24 cellular contexts compared by ENCODE assay signal in genomic region chr3:52399593-52399992, GRCh38. TPM values are rescaled to one million over a fixed set of nuclear protein-coding genes. Genes with fewer than 3 reads are reported as not detected.
DNase-seq lines count a peak whose midpoint lies in the region; ATAC-seq, FAIRE-seq and TF ChIP-seq lines count a peak whose summit lies in the region.
"Had no signal": no experiment of that assay in that cellular context is flagged by ENCODE, and none has a peak within 500 bp of the region (broad histone marks: within the 10 kb centered on the region; RNA-seq: fewer than 3 reads in every experiment).

No MANE protein-coding gene starts in this region.

- no peak for FAIRE-seq in D721Med (lab: Jason Lieb, UNC)
- FAIRE-seq: bronchial epithelial cell had no signal

- H3K9me3 Mint-ChIP-seq in CD14-positive monocyte, result peaks cover 0 to 2% (median 0%) of the 10 kb centered on the region in 7 donors
- H3K9me3 Mint-ChIP-seq: activated naive CD4-positive, alpha-beta T cell treated with anti-CD3 and anti-CD28 coated beads for 36 hours; activated T-cell treated with anti-CD3 and anti-CD28 coated beads, Interleukin-2, amount 50 U/mL, for 24 hours; GM23338; nephron had no signal

- H3K4me1 Mint-ChIP-seq in CD14-positive monocyte (no peaks in the 10 kb centered on the region), T-helper 17 cell (no peaks in the 10 kb centered on the region)
- H3K4me1 Mint-ChIP-seq: GM23338, nephron had no signal

- intact Hi-C loops in CD14-positive monocyte (cut with micrococcal nuclease) (no loop called here), mucosa of descending colon (cut with DNase I, micrococcal nuclease) (no loop called here)

- H3K27ac Mint-ChIP-seq in CD14-positive monocyte (no peak overlapping the region), T-helper 17 cell (peak overlapping the region; percentile 84)
- H3K27ac Mint-ChIP-seq: GM23338 had no signal

- peak; percentile 34 for DNase-seq in CD14-positive monocyte (ENCODE audit: low spot score)
- no peak for DNase-seq in T-helper 17 cell
- DNase-seq in mucosa of descending colon, result peak; percentile 38 to 46 (median 41)
- DNase-seq in D721Med (ENCODE audit: insufficient read length, low spot score), result no peak
- DNase-seq in stimulated activated naive CD4-positive, alpha-beta T cell treated with Interleukin-2 at 50 U/mL for 16 hours (lab: John Stamatoyannopoulos, UW), result no peak
- DNase-seq: activated naive CD4-positive, alpha-beta T cell treated with anti-CD3 and anti-CD28 coated beads for 36 hours; activated T-cell treated with anti-CD3 and anti-CD28 coated beads, Interleukin-2, amount 50 U/mL, for 24 hours; amniotic stem cell; Caco-2; head of caudate nucleus; midbrain; NCI-H1092 treated with DMSO at 0.1 percent for 48 hours; NCI-H1930; NCI-H2227 treated with DMSO at 0.1 percent for 48 hours; NCI-H774; SHP77 treated with DMSO at 0.1 percent for 48 hours; substantia nigra had no signal

- H3K36me3 Mint-ChIP-seq in CD14-positive monocyte, result peaks cover 53 to 70% of the 10 kb centered on the region in 2 donors
- H3K36me3 Mint-ChIP-seq in T-helper 17 cell (ENCODE audit: low read depth), result peaks cover 3% of the 10 kb centered on the region

- H3K9me3 ChIP-seq in T-helper 17 cell (ENCODE audit: control insufficient read depth, low read length, poor library complexity, severe bottlenecking) (no peaks in the 10 kb centered on the region), mucosa of descending colon (no peaks in the 10 kb centered on the region)
- H3K9me3 ChIP-seq: Caco-2 had no signal

- ATAC-seq in T-helper 17 cell (no peak), mucosa of descending colon (peak; percentile 49), GM21447 (IDR thresholded peaks at IDR 0.05; ENCODE audit: unreplicated experiment) (no peak)
- ATAC-seq: GM23338, left lobe of liver had no signal

- peaks cover 18% of the 10 kb centered on the region for H3K36me3 ChIP-seq in mucosa of descending colon (ENCODE audit: low read depth)

- TF ChIP-seq CTCF in CD14-positive monocyte (IDR thresholded peaks at IDR 0.05) (no peak), mucosa of descending colon (IDR thresholded peaks at IDR 0.05) (no peak), D721Med (IDR thresholded peaks at IDR 0.05; ENCODE audit: insufficient read depth, missing control alignments) (no peak)

- no peak overlapping the region for H3K4me3 ChIP-seq in mucosa of descending colon
- H3K4me3 ChIP-seq: GM23338 had no signal

- H3K4me1 ChIP-seq in mucosa of descending colon (ENCODE audit: low read depth), result peaks cover 7% of the 10 kb centered on the region
- H3K4me1 ChIP-seq: Caco-2 had no signal

- H3K4me3 Mint-ChIP-seq in CD14-positive monocyte (no peak overlapping the region), T-helper 17 cell (no peak overlapping the region)
- H3K4me3 Mint-ChIP-seq: activated naive CD4-positive, alpha-beta T cell treated with anti-CD3 and anti-CD28 coated beads for 36 hours; activated T-cell treated with anti-CD3 and anti-CD28 coated beads, Interleukin-2, amount 50 U/mL, for 24 hours; GM23338; nephron had no signal

- H3K27me3 Mint-ChIP-seq in CD14-positive monocyte (ENCODE audit: low read depth in 3 of 3), result no peaks in the 10 kb centered on the region
- no peaks in the 10 kb centered on the region for H3K27me3 Mint-ChIP-seq in T-helper 17 cell
- H3K27me3 Mint-ChIP-seq: activated T-cell treated with anti-CD3 and anti-CD28 coated beads, Interleukin-2, amount 50 U/mL, for 24 hours had no signal

RNA-seq across cellular contexts. Expression of gene BAP1, which starts 10.2 kb away (rescaled TPM):
- 10 to 100 TPM; 11.2 to 12.9 TPM for polyA plus RNA-seq in CD14-positive monocyte
- total RNA-seq in T-helper 17 cell (100 to 1,000 TPM; 107 to 114 TPM), mucosa of descending colon (10 to 100 TPM; 69.3 to 87.0 (median 84.1) TPM)

RNA-seq across cellular contexts. Expression of gene PHF7, which starts 10.9 kb away (rescaled TPM):
- polyA plus RNA-seq in CD14-positive monocyte, result 1 to 10 TPM; 3.3 to 6.2 TPM
- total RNA-seq in T-helper 17 cell, result 10 to 100 TPM; 11.1 to 13.0 TPM
- 10 to 100 TPM; 13.9 to 24.7 (median 17.6) TPM for total RNA-seq in mucosa of descending colon

RNA-seq across cellular contexts. Expression of gene SEMA3G, which starts 45.3 kb away (rescaled TPM):
- not detected for polyA plus RNA-seq in CD14-positive monocyte
- 1 to 10 TPM; 1.5 to 2.3 TPM for total RNA-seq in T-helper 17 cell
- total RNA-seq in mucosa of descending colon, result 10 to 100 TPM in 1 of 3 donors, 1 to 10 TPM in 2; 2.7 to 10.2 (median 3.1) TPM
- total RNA-seq: A673; activated naive CD4-positive, alpha-beta T cell treated with anti-CD3 and anti-CD28 coated beads for 36 hours had no signal
- polyA plus RNA-seq: BJ had no signal

RNA-seq across cellular contexts. Expression of gene TNNC1, which starts 54.2 kb away (rescaled TPM):
- not detected for polyA plus RNA-seq in CD14-positive monocyte
- 1 to 10 TPM; 3.7 to 3.8 TPM for total RNA-seq in T-helper 17 cell
- total RNA-seq in mucosa of descending colon, result 1 to 10 TPM in 2 of 3 donors, under 1 TPM in 1; 0.60 to 6.3 (median 2.5) TPM
- total RNA-seq: A673 had no signal

RNA-seq across cellular contexts. Expression of gene NISCH, which starts 55.8 kb away (rescaled TPM):
- polyA plus RNA-seq in CD14-positive monocyte, result 10 to 100 TPM in 1 of 2 donors, 1 to 10 TPM in 1; 9.7 to 13.1 TPM
- total RNA-seq in T-helper 17 cell, result 100 to 1,000 TPM; 121 to 146 TPM
- 10 to 100 TPM; 57.6 to 91.0 (median 72.1) TPM for total RNA-seq in mucosa of descending colon

Comparison
In these comparisons a context has a peak if more than half of its experiments do, and no peak if none do; other contexts are left out.
1. DNase-seq: peak in CD14-positive monocyte (single experiment) and mucosa of descending colon (3 of 3); none in T-helper 17 cell (0 of 3), D721Med (single experiment) and stimulated activated naive CD4-positive, alpha-beta T cell treated with Interleukin-2 at 50 U/mL for 16 hours (single experiment).